In the genomic region with DNA sequence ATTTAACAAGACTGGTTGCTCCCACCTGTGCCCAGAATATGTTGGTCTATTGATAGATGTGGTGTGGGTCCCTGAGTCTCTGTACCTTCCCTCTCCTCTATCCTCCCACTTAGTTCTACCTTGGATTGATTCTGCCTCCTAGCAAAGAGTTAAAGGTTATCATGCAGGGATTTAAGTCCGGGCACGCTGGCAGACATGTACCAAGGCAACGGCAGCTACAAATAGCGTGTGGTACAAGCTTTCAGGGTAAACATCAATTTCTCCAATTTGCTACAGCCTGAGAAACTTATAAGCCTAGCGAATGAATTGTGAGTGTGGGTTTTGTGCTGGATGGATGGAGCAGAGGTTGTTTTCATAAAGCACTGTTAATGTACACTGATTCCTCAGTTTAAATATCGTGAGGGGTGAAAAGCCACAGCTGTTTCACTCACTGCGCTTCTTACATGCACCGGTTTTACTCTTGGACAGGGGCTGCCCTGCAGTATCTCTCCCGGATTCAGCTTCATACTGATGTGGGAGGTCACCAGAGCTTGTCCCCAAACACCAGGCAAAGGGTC, we compare ENCODE assay signal across 21 cellular contexts.
"Had no signal": no experiment of that assay in that cellular context is flagged by ENCODE, and none has a peak within 500 bp of the region (broad histone marks: within the 10 kb centered on the region; RNA-seq: fewer than 3 reads in every experiment).

No MANE protein-coding gene starts in this region.

- H3K27me3 ChIP-seq: thyroid gland had no signal

- H3K36me3 ChIP-seq: brain microvascular endothelial cell, gastrocnemius medialis, neutrophil, thyroid gland had no signal

- H3K27ac ChIP-seq: brain microvascular endothelial cell, gastrocnemius medialis, neutrophil, parathyroid adenoma, thyroid gland had no signal

- DNase-seq: activated CD4-positive, alpha-beta T cell treated with anti-CD3 and anti-CD28 coated beads, Interleukin-2, amount 10 ng/mL, durations not matched to agents 24 days and 14 days; activated CD8-positive, alpha-beta T cell treated with anti-CD3 and anti-CD28 coated beads, Interleukin-2, amount 10 ng/mL, durations not matched to agents 7 days and 5 days; activated effector memory CD4-positive, alpha-beta T cell treated with Interleukin-2 at 50 U/mL for 16 hours; activated naive CD4-positive, alpha-beta T cell treated with anti-CD3 and anti-CD28 coated beads, Interleukin-2, amount 10 ng/mL, durations not matched to agents 7 days and 5 days; activated naive CD8-positive, alpha-beta T cell treated with anti-CD3 and anti-CD28 coated beads, Interleukin-2, amount 50 U/mL, for 24 hours; activated T-cell treated with anti-CD3 and anti-CD28 coated beads, Interleukin-2, amount 50 U/mL, for 24 hours; anterior cingulate cortex; brain microvascular endothelial cell; cortex of kidney; effector CD4-positive, alpha-beta T cell; gastrocnemius medialis; head of caudate nucleus; kidney glomerular epithelial cell; left ventricle myocardium superior; naive thymus-derived CD8-positive, alpha-beta T cell; stimulated activated naive CD4-positive, alpha-beta T cell; T-helper 1 cell; T-helper 9 cell; thyroid gland had no signal

- H3K9me3 ChIP-seq: gastrocnemius medialis, neutrophil, thyroid gland had no signal

- H3K4me3 ChIP-seq: gastrocnemius medialis, thyroid gland had no signal
